Comparison of ENCODE assay signal across 20 cellular contexts in the genomic region with DNA sequence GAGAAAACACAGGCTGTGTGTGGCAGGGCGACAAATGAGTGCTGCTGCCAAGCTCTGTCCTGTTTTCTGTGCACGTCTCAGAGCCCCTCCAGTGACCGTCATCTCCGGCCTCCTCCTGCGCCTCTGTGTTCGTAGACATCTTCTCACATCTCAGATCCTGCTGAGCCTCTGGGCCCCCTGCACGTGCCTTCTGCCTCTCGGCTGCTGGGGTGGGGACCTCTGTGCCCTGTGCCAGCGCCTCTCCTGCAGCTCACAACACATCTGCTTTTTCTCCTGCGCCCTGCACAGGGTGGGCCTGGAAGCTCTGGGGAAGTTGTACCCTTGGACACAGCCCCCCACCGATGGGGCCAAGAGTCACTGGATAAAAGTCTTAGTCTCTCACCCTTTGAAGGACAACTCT. TPM values are rescaled to one million over a fixed set of nuclear protein-coding genes. Genes with fewer than 3 reads are reported as not detected.
DNase-seq lines count a peak whose midpoint lies in the region; ATAC-seq and TF ChIP-seq lines count a peak whose summit lies in the region.
"Had no signal": no experiment of that assay in that cellular context is flagged by ENCODE, and none has a peak within 500 bp of the region (broad histone marks: within the 10 kb centered on the region; RNA-seq: fewer than 3 reads in every experiment).

No MANE protein-coding gene starts in this region.

- TF ChIP-seq EP300 in suprapubic skin (IDR thresholded peaks at IDR 0.05): no peak

- H2BK5ac ChIP-seq in IMR-90 (ENCODE audit: low read depth, low read length, poor library complexity, severe bottlenecking): no peak overlapping the region

- H3K27me3 ChIP-seq in IMR-90 (ENCODE audit: control insufficient read depth, insufficient read depth, low read length) (peaks cover 2% of the 10 kb centered on the region; the same call in 1 of the 2 replicates), hepatocyte (no peaks in the 10 kb centered on the region), suprapubic skin (no peaks in the 10 kb centered on the region)

- H3K27me3 Mint-ChIP-seq in osteocyte (ENCODE audit: unreplicated experiment): no peaks in the 10 kb centered on the region
- H3K27me3 Mint-ChIP-seq: CD4-positive, alpha-beta memory T cell had no signal

- H4K5ac ChIP-seq in IMR-90 (ENCODE audit: low read depth, low read length): no peak overlapping the region

- no peaks in the 10 kb centered on the region for H3K9me3 Mint-ChIP-seq in osteocyte (ENCODE audit: unreplicated experiment)

- intact Hi-C loops in IMR-90 (cut with micrococcal nuclease): no loop called here

- no TSS peak for BruUV-seq in IMR-90 (replicated peaks; lab: Mats Ljungman, UMichigan)

- H3K4me1 ChIP-seq in IMR-90 (ENCODE audit: control insufficient read depth, insufficient read depth, low read length) (no peaks in the 10 kb centered on the region), hepatocyte (ENCODE audit: insufficient read depth) (no peaks in the 10 kb centered on the region), suprapubic skin (no peaks in the 10 kb centered on the region)

- H2AK9ac ChIP-seq in IMR-90 (replicated peaks; ENCODE audit: low read depth, low read length, poor library complexity): peak overlapping the region; percentile 42

- H4K91ac ChIP-seq in IMR-90 (ENCODE audit: insufficient read depth, low read depth, low read length): no peak overlapping the region

- no peak overlapping the region for H3K4me3 ChIP-seq in IMR-90 (ENCODE audit: insufficient read depth, low read depth, low read length)
- no peak overlapping the region for H3K4me3 ChIP-seq in hepatocyte
- no peak overlapping the region for H3K4me3 ChIP-seq in suprapubic skin
- H3K4me3 ChIP-seq: GM23248 had no signal

- H3K4me3 Mint-ChIP-seq in osteocyte (ENCODE audit: unreplicated experiment): no peak overlapping the region
- H3K4me3 Mint-ChIP-seq: CD4-positive, alpha-beta memory T cell had no signal

- no peak overlapping the region for H2BK15ac ChIP-seq in IMR-90 (ENCODE audit: low read depth, low read length)

- H3K36me3 Mint-ChIP-seq in osteocyte (ENCODE audit: unreplicated experiment): no peaks in the 10 kb centered on the region
- H3K36me3 Mint-ChIP-seq: CD4-positive, alpha-beta memory T cell had no signal

- H4K20me1 ChIP-seq in IMR-90 (ENCODE audit: insufficient read depth, low read length): no peaks in the 10 kb centered on the region
- no peaks in the 10 kb centered on the region for H4K20me1 ChIP-seq in hepatocyte (ENCODE audit: insufficient read depth, poor library complexity, severe bottlenecking)

- H2AK5ac ChIP-seq in IMR-90 (ENCODE audit: low read depth, low read length): no peak overlapping the region

- H2AFZ ChIP-seq in IMR-90 (replicated peaks; ENCODE audit: low read length, poor library complexity) (no peak overlapping the region), hepatocyte (no peak overlapping the region)
- H2AFZ ChIP-seq: GM23248 had no signal

- H3K27ac ChIP-seq in IMR-90 (ENCODE audit: insufficient read depth, low read length) (no peak overlapping the region), hepatocyte (no peak overlapping the region), suprapubic skin (no peak overlapping the region)
- H3K27ac ChIP-seq: GM23248 had no signal

- TF ChIP-seq RAD21 in IMR-90 (IDR thresholded peaks at IDR 0.05; ENCODE audit: low read length): no peak

- TF ChIP-seq CTCF in IMR-90 (conservative IDR thresholded peaks at IDR 0.05; ENCODE audit: low read depth, low read length): no peak
- no peak for TF ChIP-seq CTCF in hepatocyte (IDR thresholded peaks at IDR 0.05; ENCODE audit: poor library complexity)
- no peak for TF ChIP-seq CTCF in osteocyte (IDR thresholded peaks at IDR 0.05)
- no peak for TF ChIP-seq CTCF in suprapubic skin (IDR thresholded peaks at IDR 0.05)

- WGBS in IMR-90 (ENCODE audit: extremely low coverage in 2 of 2, insufficient read length in 1 of 2), 2 experiments: 49% methylated on average over 8 of the region's 11 CpGs; no CpG with 5 or more reads in 1 of the 2 experiments
- 77% methylated on average over 11 of the region's 11 CpGs for WGBS in hepatocyte (ENCODE audit: low lambda C conversion rate, missing lambda C conversion rate)
- WGBS in suprapubic skin: 77% methylated on average over 11 of the region's 11 CpGs

- CTCF ChIA-PET in IMR-90 (lab: Yijun Ruan, JAX): no interaction called here

- H3K27ac Mint-ChIP-seq in osteocyte (ENCODE audit: unreplicated experiment): no peak overlapping the region
- H3K27ac Mint-ChIP-seq: CD4-positive, alpha-beta memory T cell had no signal

- H3K36me3 ChIP-seq in IMR-90 (ENCODE audit: control insufficient read depth, insufficient read depth, low read length) (no peaks in the 10 kb centered on the region), hepatocyte (replicated peaks; ENCODE audit: insufficient read depth, low read depth) (no peaks in the 10 kb centered on the region), suprapubic skin (no peaks in the 10 kb centered on the region)

- in situ Hi-C loops in IMR-90 (cut with MboI; ENCODE audit: low sequenced_read_pairs): no loop called here

- H3K9me1 ChIP-seq in IMR-90 (ENCODE audit: insufficient read depth, low read length): no peaks in the 10 kb centered on the region

- H3K9me3 ChIP-seq in IMR-90 (ENCODE audit: control insufficient read depth, insufficient read depth, low read length) (peaks cover 3% of the 10 kb centered on the region), hepatocyte (ENCODE audit: low read depth) (no peaks in the 10 kb centered on the region), suprapubic skin (no peaks in the 10 kb centered on the region)

- H4K8ac ChIP-seq in IMR-90 (ENCODE audit: low read depth in 2 of 2, low read length in 2 of 2): no peak overlapping the region

- H3K79me1 ChIP-seq in IMR-90 (ENCODE audit: low read depth in 1 of 2, low read length in 2 of 2): no peaks in the 10 kb centered on the region

- no peak for DNase-seq in IMR-90
- DNase-seq in hepatocyte (ENCODE audit: low spot score): peak; percentile 1
- peak; percentile 81 for DNase-seq in osteocyte (ENCODE audit: extremely low spot score, unreplicated experiment)
- DNase-seq in HuH-7.5 (ENCODE audit: low spot score): no peak
- no peak for DNase-seq in stimulated activated CD4-positive, alpha-beta T cell treated with anti-CD3 and anti-CD28 coated beads, Interleukin-4, amount 100 ng/mL, for 1 hour
- no peak for DNase-seq in suprapubic skin (ENCODE audit: low spot score in 2 of 2)
- DNase-seq: C1 segment of cervical spinal cord; Calu3; CD4-positive, alpha-beta memory T cell; COR-L47; DMS53; DMS79 treated with DMSO at 0.1 percent for 48 hours; GM23248; HCEC 1CT had no signal

- TF ChIP-seq POLR2A in IMR-90 (IDR thresholded peaks at IDR 0.05; ENCODE audit: low read depth, low read length) (no peak), suprapubic skin (IDR thresholded peaks at IDR 0.05) (no peak)

- H3K56ac ChIP-seq in IMR-90 (ENCODE audit: extremely low read depth, insufficient read depth, low read length): no peak overlapping the region

- no peak overlapping the region for H3K4ac ChIP-seq in IMR-90 (ENCODE audit: low read depth, low read length)

- H3K14ac ChIP-seq in IMR-90 (replicated peaks; ENCODE audit: low read depth, low read length): no peak overlapping the region

- no peak overlapping the region for H2BK120ac ChIP-seq in IMR-90 (ENCODE audit: low read depth, low read length)

- no peak overlapping the region for H3K18ac ChIP-seq in IMR-90 (ENCODE audit: low read depth, low read length)

- ATAC-seq in IMR-90 (ENCODE audit: low read depth): no peak

- no peak overlapping the region for H3K23ac ChIP-seq in IMR-90 (ENCODE audit: low read depth, low read length)

- no peaks in the 10 kb centered on the region for H3K9me2 ChIP-seq in hepatocyte (replicated peaks; ENCODE audit: insufficient read depth)

- H3K9ac ChIP-seq in IMR-90 (ENCODE audit: low read depth, low read length): no peak overlapping the region
- H3K9ac ChIP-seq: GM23248 had no signal

- no peaks in the 10 kb centered on the region for H3K79me2 ChIP-seq in hepatocyte

- POLR2A ChIA-PET in IMR-90 (lab: Charles Lee; ENCODE audit: unreplicated experiment): no interaction called here

- dilution Hi-C loops in IMR-90 (cut with HindIII; ENCODE audit: low sequenced_read_pairs, unreplicated experiment): no loop called here

- H3K4me1 Mint-ChIP-seq in osteocyte (ENCODE audit: unreplicated experiment): no peaks in the 10 kb centered on the region
- H3K4me1 Mint-ChIP-seq: CD4-positive, alpha-beta memory T cell had no signal

- H3K4me2 ChIP-seq in IMR-90 (ENCODE audit: low read depth, low read length): no peak overlapping the region
- no peak overlapping the region for H3K4me2 ChIP-seq in hepatocyte

- no peak overlapping the region for H2BK20ac ChIP-seq in IMR-90 (ENCODE audit: low read depth, low read length)

TF ChIP-seq in IMR-90, 13 proteins besides CTCF, POLR2A, EP300 and RAD21:
- no peak for TF ChIP-seq SMC3 (IDR thresholded peaks at IDR 0.05; ENCODE audit: low read depth, low read length)
- TF ChIP-seq MAZ (IDR thresholded peaks at IDR 0.05; ENCODE audit: borderline replicate concordance, low read depth, low read length): no peak
- no peak for TF ChIP-seq MAFK (IDR thresholded peaks at IDR 0.05; ENCODE audit: low read depth, low read length)
- no peak for TF ChIP-seq NFE2L2 (IDR thresholded peaks at IDR 0.05; ENCODE audit: low read depth, low read length)
- TF ChIP-seq CHD1 (IDR thresholded peaks at IDR 0.05; ENCODE audit: low read depth, low read length): no peak
- no peak for TF ChIP-seq CEBPB (IDR thresholded peaks at IDR 0.05; ENCODE audit: low read depth, low read length)
- no peak for TF ChIP-seq RFX5 (IDR thresholded peaks at IDR 0.05; ENCODE audit: low read depth, low read length)

RNA-seq across cellular contexts. Expression of a gene that starts 2.4 kb away (rescaled TPM):
- 23.6 and 27.1 TPM in 2 replicates for total RNA-seq in IMR-90 (2012; rRNA removed)
- polyA plus RNA-seq in IMR-90 (2012; rRNA removed): 42.5 and 59.8 TPM in 2 replicates
- polyA plus RNA-seq in IMR-90 (2012; cell fraction: cytosol; rRNA removed): 37.0 and 64.8 TPM in 2 replicates
- polyA plus RNA-seq in IMR-90 (2012; cell fraction: nucleus; rRNA removed; ENCODE audit: low replicate concordance): 12.3 and 30.0 TPM in 2 replicates
- total RNA-seq in hepatocyte: not detected in 2 replicates
- polyA plus RNA-seq in hepatocyte: not detected in 2 replicates
- total RNA-seq in osteocyte: not detected in 2 replicates
- not detected for total RNA-seq in suprapubic skin
- total RNA-seq: A172; A673; Calu3; CD4-positive, alpha-beta memory T cell; GM23248; H1; H7 had no signal
- polyA plus RNA-seq: BJ; CD4-positive, alpha-beta memory T cell; GM23248; H1 had no signal

RNA-seq across cellular contexts. Expression of a gene that starts 36.7 kb away (rescaled TPM):
- total RNA-seq in IMR-90 (2012; rRNA removed): not detected in 2 replicates
- polyA plus RNA-seq in IMR-90 (2012; rRNA removed): not detected in 2 replicates
- polyA plus RNA-seq in IMR-90 (2012; cell fraction: cytosol; rRNA removed): not detected in 2 replicates
- 0.09 TPM in 1 of 2 replicates, not detected in the other for polyA plus RNA-seq in IMR-90 (2012; cell fraction: nucleus; rRNA removed; ENCODE audit: low replicate concordance)
- total RNA-seq in hepatocyte: not detected in 2 replicates
- polyA plus RNA-seq in hepatocyte: not detected in 2 replicates
- not detected in 2 replicates for total RNA-seq in osteocyte
- total RNA-seq in suprapubic skin: not detected
- total RNA-seq: A172; A673; Calu3; CD4-positive, alpha-beta memory T cell; Daoy; GM23248; H1; H7 had no signal
- polyA plus RNA-seq: BJ; CD4-positive, alpha-beta memory T cell; GM23248; H1 had no signal

Comparison
In these comparisons a context has a peak if more than half of its experiments do, and no peak if none do; other contexts are left out.
1. DNase-seq: peak in hepatocyte (single experiment) and osteocyte (single experiment); none in IMR-90 (single experiment), HuH-7.5 (single experiment), stimulated activated CD4-positive, alpha-beta T cell treated with anti-CD3 and anti-CD28 coated beads, Interleukin-4, amount 100 ng/mL, for 1 hour (single experiment) and suprapubic skin (0 of 2).
2. RNA of a gene that starts 2.4 kb away (total RNA-seq): 23.6 to 27.1 TPM in IMR-90; not detected in hepatocyte, not detected in osteocyte and not detected in suprapubic skin; every median in the first group is over 10 times any median in the second.